ENCODE assay signal across 8 cellular contexts in the genomic region with DNA sequence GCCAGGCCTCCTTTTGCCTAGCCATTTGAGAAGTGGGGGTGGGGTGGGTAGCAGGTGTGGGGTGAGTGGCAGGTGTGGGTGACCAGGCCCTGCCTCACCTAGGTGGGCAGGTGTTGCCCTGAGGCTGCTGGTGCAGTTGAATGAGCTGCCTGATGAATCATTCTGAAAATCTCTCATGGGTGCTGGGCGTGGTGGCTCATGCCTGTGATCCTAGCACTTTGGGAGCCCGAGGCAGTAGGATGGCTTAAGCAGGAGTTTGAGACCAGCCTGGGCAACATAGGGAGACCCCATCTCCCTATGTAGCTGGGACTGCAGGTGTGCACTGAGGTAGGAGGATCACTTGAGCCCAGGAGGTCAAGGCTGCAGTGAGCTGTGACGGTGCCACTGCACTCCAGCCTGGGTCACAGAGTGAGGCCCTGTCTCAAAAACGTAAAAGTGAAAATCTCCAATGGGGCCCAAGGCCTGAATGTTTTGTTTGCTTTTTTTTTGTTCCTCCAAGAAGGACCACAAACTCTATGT. TPM values are rescaled to one million over a fixed set of nuclear protein-coding genes. Genes with fewer than 3 reads are reported as not detected.
A peak's percentile ranks its signal among the peaks of the same experiment; 100 is the strongest.
DNase-seq lines count a peak whose midpoint lies in the region; ATAC-seq, FAIRE-seq and TF ChIP-seq lines count a peak whose summit lies in the region.

No MANE protein-coding gene starts in this region.

- intact Hi-C loops in HepG2 (cut with micrococcal nuclease; ENCODE audit: unreplicated experiment) (no loop called here), right lobe of liver (cut with DNase I) (no loop called here), Right ventricle myocardium superior (cut with DNase I) (no loop called here)

- TF ChIP-seq POLR2A in HepG2 (IDR thresholded peaks at IDR 0.05; ENCODE audit: insufficient read depth in 1 of 2, low read depth in 2 of 2, low read length in 2 of 2) (no peak), right lobe of liver (IDR thresholded peaks at IDR 0.05) (no peak)

- peaks cover 58% of the 10 kb centered on the region for H3K4me1 Mint-ChIP-seq in mesothelial cell of epicardium

- H3K4me1 ChIP-seq in HepG2 (ENCODE audit: insufficient read depth, low read length) (peaks cover 82% of the 10 kb centered on the region), right lobe of liver (peaks cover 4 to 41% (median 18%) of the 10 kb centered on the region in 4 donors)

- H3K4me3 ChIP-seq in HepG2 (replicated peaks in 1 of 3; ENCODE audit: insufficient read depth in 1 of 3, low read depth in 2 of 3, low read length in 3 of 3): no peak overlapping the region
- no peak overlapping the region for H3K4me3 ChIP-seq in right lobe of liver

- H3K4me2 ChIP-seq in HepG2 (ENCODE audit: low read depth, low read length): no peak overlapping the region

- TF ChIP-seq CTCF in HepG2 (CRISPR knock-in tag; IDR thresholded peaks at IDR 0.05) (no peak), right lobe of liver (IDR thresholded peaks at IDR 0.05) (no peak), mesothelial cell of epicardium (IDR thresholded peaks at IDR 0.05; ENCODE audit: unreplicated experiment) (no peak), GM10266 (IDR thresholded peaks at IDR 0.05; ENCODE audit: control insufficient read depth, insufficient read depth, low read depth, missing control alignments) (no peak)

- no peak for TF ChIP-seq RAD21 in HepG2 (CRISPR knock-in tag; IDR thresholded peaks at IDR 0.05)

- TF ChIP-seq EP300 in HepG2 (IDR thresholded peaks at IDR 0.05; ENCODE audit: low read depth in 2 of 2, low read length in 2 of 2) (no peak), HepG2 (CRISPR knock-in tag; IDR thresholded peaks at IDR 0.05; ENCODE audit: borderline replicate concordance) (no peak)

- in situ Hi-C loops in HepG2 (cut with HindIII; ENCODE audit: extremely low pct_ligation_motif_present, low pct_unique_long_range_greater_than_20kb): no loop called here

- H3K27me3 ChIP-seq in HepG2 (ENCODE audit: control insufficient read depth in 1 of 2, insufficient read depth in 2 of 2, low read length in 2 of 2) (no peaks in the 10 kb centered on the region), right lobe of liver (no peaks in the 10 kb centered on the region)

- 74% methylated on average over 3 of the region's 4 CpGs for WGBS in HepG2 (ENCODE audit: low lambda C conversion rate)
- 48% methylated on average over 2 of the region's 4 CpGs for WGBS in right lobe of liver (ENCODE audit: insufficient coverage, low coverage, low lambda C conversion rate, missing lambda C conversion rate)

- H3K27ac Mint-ChIP-seq in mesothelial cell of epicardium: peak overlapping the region; percentile 66

- no TSS peak for BruUV-seq in HepG2 (replicated peaks; lab: Mats Ljungman, UMichigan)

- H3K36me3 ChIP-seq in HepG2 (replicated peaks in 1 of 2; ENCODE audit: control insufficient read depth in 1 of 2, insufficient read depth in 2 of 2, low read length in 2 of 2) (peaks cover 6 to 46% of the 10 kb centered on the region in 2 experiments), right lobe of liver (peaks cover 0 to 15% (median 4%) of the 10 kb centered on the region in 4 donors)

- DNase-seq in HepG2 (ENCODE audit: low spot score) (no peak), right lobe of liver (no peak), mesothelial cell of epicardium (ENCODE audit: low spot score in 2 of 2, unreplicated experiment in 2 of 2) (no peak), GM10266 (ENCODE audit: extremely low spot score) (no peak), NCI-H1930 (lab: John Stamatoyannopoulos, UW) (no peak), Right ventricle myocardium superior (no peak)
- peak; percentile 29 to 31 for DNase-seq in activated CD4-positive, alpha-beta T cell treated with anti-CD3 and anti-CD28 coated beads, Interleukin-2, amount 50 U/mL, for 4 hours

- no peaks in the 10 kb centered on the region for H3K9me3 Mint-ChIP-seq in mesothelial cell of epicardium

- no peak overlapping the region for H2AFZ ChIP-seq in HepG2 (ENCODE audit: low read length)

- no peaks in the 10 kb centered on the region for H3K27me3 Mint-ChIP-seq in mesothelial cell of epicardium (ENCODE audit: low read depth)

- POLR2A ChIA-PET in HepG2 (lab: Yijun Ruan, JAX): interaction anchor here (1.1 to 2.6 kb wide), 4 partner anchors 10 to 33 kb away, joined by 3 to 7 read pairs (median 4); no protein-coding TSS in a partner anchor

- ATAC-seq in HepG2 (no peak), right lobe of liver (no peak), HG03064 (IDR thresholded peaks at IDR 0.05; ENCODE audit: low read depth, unreplicated experiment) (peak; percentile 52), Right ventricle myocardium superior (ENCODE audit: poor library complexity) (no peak)

- no peaks in the 10 kb centered on the region for H3K9me3 ChIP-seq in HepG2 (ENCODE audit: low read length)
- H3K9me3 ChIP-seq in right lobe of liver: no peaks in the 10 kb centered on the region

- H3K27ac ChIP-seq in HepG2 (ENCODE audit: extremely low read length, insufficient read depth, low read length): no peak overlapping the region
- no peak overlapping the region for H3K27ac ChIP-seq in right lobe of liver

- no peak overlapping the region for H3K4me3 Mint-ChIP-seq in mesothelial cell of epicardium

- FAIRE-seq in HepG2 (lab: Jason Lieb, UNC): no peak

- CTCF ChIA-PET in HepG2 (lab: Yijun Ruan, JAX; ENCODE audit: low intra/inter-chr PET ratio, low total read pairs): no interaction called here

- peaks cover 36% of the 10 kb centered on the region for H4K20me1 ChIP-seq in HepG2 (ENCODE audit: insufficient read depth, low read length)

- peaks cover 7% of the 10 kb centered on the region for H3K36me3 Mint-ChIP-seq in mesothelial cell of epicardium

- H3K79me2 ChIP-seq in HepG2 (ENCODE audit: insufficient read depth, low read length): peaks cover 97% of the 10 kb centered on the region

- no peak overlapping the region for H3K9ac ChIP-seq in HepG2 (ENCODE audit: insufficient read depth, low read depth, low read length)

TF ChIP-seq in HepG2, 621 proteins besides CTCF, POLR2A, EP300 and RAD21:
- TF ChIP-seq ZNF549 (CRISPR knock-in tag; IDR thresholded peaks at IDR 0.05) (no peak), ZNF121 (CRISPR knock-in tag; IDR thresholded peaks at IDR 0.05) (peak; percentile 81)
- TF ChIP-seq, protein P1, sequence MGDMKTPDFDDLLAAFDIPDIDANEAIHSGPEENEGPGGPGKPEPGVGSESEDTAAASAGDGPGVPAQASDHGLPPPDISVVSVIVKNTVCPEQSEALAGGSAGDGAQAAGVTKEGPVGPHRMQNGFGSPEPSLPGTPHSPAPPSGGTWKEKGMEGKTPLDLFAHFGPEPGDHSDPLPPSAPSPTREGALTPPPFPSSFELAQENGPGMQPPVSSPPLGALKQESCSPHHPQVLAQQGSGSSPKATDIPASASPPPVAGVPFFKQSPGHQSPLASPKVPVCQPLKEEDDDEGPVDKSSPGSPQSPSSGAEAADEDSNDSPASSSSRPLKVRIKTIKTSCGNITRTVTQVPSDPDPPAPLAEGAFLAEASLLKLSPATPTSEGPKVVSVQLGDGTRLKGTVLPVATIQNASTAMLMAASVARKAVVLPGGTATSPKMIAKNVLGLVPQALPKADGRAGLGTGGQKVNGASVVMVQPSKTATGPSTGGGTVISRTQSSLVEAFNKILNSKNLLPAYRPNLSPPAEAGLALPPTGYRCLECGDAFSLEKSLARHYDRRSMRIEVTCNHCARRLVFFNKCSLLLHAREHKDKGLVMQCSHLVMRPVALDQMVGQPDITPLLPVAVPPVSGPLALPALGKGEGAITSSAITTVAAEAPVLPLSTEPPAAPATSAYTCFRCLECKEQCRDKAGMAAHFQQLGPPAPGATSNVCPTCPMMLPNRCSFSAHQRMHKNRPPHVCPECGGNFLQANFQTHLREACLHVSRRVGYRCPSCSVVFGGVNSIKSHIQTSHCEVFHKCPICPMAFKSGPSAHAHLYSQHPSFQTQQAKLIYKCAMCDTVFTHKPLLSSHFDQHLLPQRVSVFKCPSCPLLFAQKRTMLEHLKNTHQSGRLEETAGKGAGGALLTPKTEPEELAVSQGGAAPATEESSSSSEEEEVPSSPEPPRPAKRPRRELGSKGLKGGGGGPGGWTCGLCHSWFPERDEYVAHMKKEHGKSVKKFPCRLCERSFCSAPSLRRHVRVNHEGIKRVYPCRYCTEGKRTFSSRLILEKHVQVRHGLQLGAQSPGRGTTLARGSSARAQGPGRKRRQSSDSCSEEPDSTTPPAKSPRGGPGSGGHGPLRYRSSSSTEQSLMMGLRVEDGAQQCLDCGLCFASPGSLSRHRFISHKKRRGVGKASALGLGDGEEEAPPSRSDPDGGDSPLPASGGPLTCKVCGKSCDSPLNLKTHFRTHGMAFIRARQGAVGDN (CRISPR knock-in tag; IDR thresholded peaks at IDR 0.05): peak; percentile 33; the same call in 1 of the 2 replicates

RNA-seq across cellular contexts. Expression of a gene that starts 17.7 kb away (rescaled TPM):
- 17.4 and 24.1 TPM in 2 replicates for total RNA-seq in HepG2 (2016; rRNA removed; fragmentation: Illumina TruSeq; extraction: Trizol)
- total RNA-seq in HepG2 (2016; cell fraction: cytosol; rRNA removed; fragmentation: Illumina TruSeq; extraction: Trizol; ENCODE audit: low read depth): 5.0 and 6.4 TPM in 2 replicates
- total RNA-seq in HepG2 (2016; cell fraction: insoluble cytoplasmic fraction; rRNA removed; fragmentation: Illumina TruSeq; extraction: Trizol): 16.0 and 24.8 TPM in 2 replicates
- 15.7 and 18.1 TPM in 2 replicates for total RNA-seq in HepG2 (2016; cell fraction: membrane; rRNA removed; fragmentation: Illumina TruSeq; extraction: Trizol)
- total RNA-seq in HepG2 (2016; cell fraction: nucleus; rRNA removed; fragmentation: Illumina TruSeq; extraction: Trizol): 28.9 and 38.5 TPM in 2 replicates
- polyA plus RNA-seq in HepG2 (2011; rRNA removed): 73.8 and 80.6 TPM in 2 replicates
- polyA plus RNA-seq in HepG2 (2011; cell fraction: cytosol; rRNA removed): 66.9 and 68.7 TPM in 2 replicates
- polyA plus RNA-seq in HepG2 (2011; cell fraction: nucleus; rRNA removed): 64.3 and 75.0 TPM in 2 replicates
- 36.4 and 39.6 TPM in 2 replicates for polyA plus RNA-seq in HepG2 (2012)
- 6.7 and 7.8 TPM in 2 replicates for polyA plus RNA-seq in HepG2 (2016; cell fraction: cytosol; fragmentation: Illumina TruSeq; extraction: Trizol; ENCODE audit: low read depth)
- 19.6 and 25.9 TPM in 2 replicates for polyA plus RNA-seq in HepG2 (2016; cell fraction: insoluble cytoplasmic fraction; fragmentation: Illumina TruSeq; extraction: Trizol; ENCODE audit: low read depth)
- polyA plus RNA-seq in HepG2 (2016; cell fraction: membrane; fragmentation: Illumina TruSeq; extraction: Trizol; ENCODE audit: low read depth): 15.4 and 16.2 TPM in 2 replicates
- 59.1 and 62.2 TPM in 2 replicates for polyA plus RNA-seq in HepG2 (2016; cell fraction: nucleus; fragmentation: Illumina TruSeq; extraction: Trizol; ENCODE audit: insufficient read depth, low read depth)
- 22.0 and 139 TPM in 2 replicates for polyA minus RNA-seq in HepG2 (2011; rRNA and poly(A)+ RNA removed; ENCODE audit: low replicate concordance)
- 48.1 and 54.0 TPM in 2 replicates for polyA minus RNA-seq in HepG2 (2011; cell fraction: cytosol; rRNA and poly(A)+ RNA removed)
- polyA minus RNA-seq in HepG2 (2011; cell fraction: nucleus; rRNA and poly(A)+ RNA removed): 39.9 and 48.0 TPM in 2 replicates
- 10 to 100 TPM; 22.1 to 39.0 (median 28.4) TPM for total RNA-seq in right lobe of liver
- 106 to 113 TPM (median 109 TPM) in 3 replicates for total RNA-seq in mesothelial cell of epicardium
- 36.6 TPM for total RNA-seq in Right ventricle myocardium superior

Comparison
In these comparisons a context has a peak if more than half of its experiments do, and no peak if none do; other contexts are left out.
1. DNase-seq: peak in activated CD4-positive, alpha-beta T cell treated with anti-CD3 and anti-CD28 coated beads, Interleukin-2, amount 50 U/mL, for 4 hours (2 of 2); none in HepG2 (single experiment), right lobe of liver (0 of 3), mesothelial cell of epicardium (0 of 2), GM10266 (single experiment), NCI-H1930 (0 of 2) and Right ventricle myocardium superior (single experiment).